In genomic region chr11:65672982-65673381, GRCh38 we compare ENCODE assay signal across 29 cellular contexts.
"Had no signal": no experiment of that assay in that cellular context is flagged by ENCODE, and none has a peak within 500 bp of the region (broad histone marks: within the 10 kb centered on the region; RNA-seq: fewer than 3 reads in every experiment).

No MANE protein-coding gene starts in this region.

- H3K4me1 Mint-ChIP-seq: endodermal cell had no signal

- H3K9me3 ChIP-seq: colonic mucosa, esophagus muscularis mucosa, esophagus squamous epithelium, gastrocnemius medialis, gastroesophageal sphincter, heart left ventricle, heart right ventricle had no signal

- DNase-seq: colonic mucosa; cortex of kidney; dermis blood vessel endothelial cell; dorsolateral prefrontal cortex; effector CD4-positive, alpha-beta T cell; effector CD8-positive, alpha-beta T cell; effector memory CD4-positive, alpha-beta T cell; effector memory CD8-positive, alpha-beta T cell; endodermal cell; erythroblast; esophagus squamous epithelium; foreskin fibroblast; foreskin keratinocyte; foreskin melanocyte; gastrocnemius medialis; glutamatergic neuron; head of caudate nucleus; heart left ventricle; heart right ventricle had no signal

- H3K4me1 ChIP-seq: colonic mucosa, esophagus muscularis mucosa, esophagus squamous epithelium, foreskin keratinocyte, gastrocnemius medialis, gastroesophageal sphincter, heart left ventricle, heart right ventricle had no signal

- H3K4me3 ChIP-seq: colonic mucosa, coronary artery, dorsolateral prefrontal cortex, esophagus muscularis mucosa, esophagus squamous epithelium, gastrocnemius medialis, gastroesophageal sphincter, heart left ventricle, heart right ventricle had no signal

- H3K27me3 Mint-ChIP-seq: dendritic cell treated with granulocyte-macrophage colony-stimulating factor and Interleukin-4, amounts not matched to agents 40 ng/mL and 50 ng/mL, for 4 days; effector memory CD8-positive, alpha-beta T cell had no signal

- H3K27me3 ChIP-seq: colonic mucosa, dorsolateral prefrontal cortex, esophagus muscularis mucosa, esophagus squamous epithelium, foreskin keratinocyte, gastrocnemius medialis, gastroesophageal sphincter, heart left ventricle, heart right ventricle had no signal

- H3K36me3 ChIP-seq: colonic mucosa, esophagus muscularis mucosa, esophagus squamous epithelium, gastrocnemius medialis, gastroesophageal sphincter, heart left ventricle, heart right ventricle had no signal

- H3K4me3 Mint-ChIP-seq: dendritic cell treated with granulocyte-macrophage colony-stimulating factor and Interleukin-4, amounts not matched to agents 40 ng/mL and 50 ng/mL, for 4 days; effector memory CD8-positive, alpha-beta T cell; endodermal cell had no signal

- FAIRE-seq: colon, endometrium, endothelial cell of umbilical vein, frontal cortex had no signal

- H3K27ac ChIP-seq: colonic mucosa, coronary artery, dorsolateral prefrontal cortex, epithelial cell of prostate, esophagus muscularis mucosa, esophagus squamous epithelium, foreskin keratinocyte, gastrocnemius medialis, gastroesophageal sphincter, heart left ventricle, heart right ventricle had no signal

- H3K27ac Mint-ChIP-seq: dendritic cell treated with granulocyte-macrophage colony-stimulating factor and Interleukin-4, amounts not matched to agents 40 ng/mL and 50 ng/mL, for 4 days; effector memory CD8-positive, alpha-beta T cell; endodermal cell had no signal

- ATAC-seq: effector memory CD8-positive, alpha-beta T cell; esophagus mucosa; foreskin keratinocyte; gastrocnemius medialis; gastroesophageal sphincter; heart left ventricle; heart right ventricle had no signal

- H3K9me3 Mint-ChIP-seq: dendritic cell treated with granulocyte-macrophage colony-stimulating factor and Interleukin-4, amounts not matched to agents 40 ng/mL and 50 ng/mL, for 4 days; effector memory CD8-positive, alpha-beta T cell; endodermal cell had no signal
